In genomic region chr3:169399068-169399467, GRCh38 we compare ENCODE assay signal across 24 cellular contexts.
DNase-seq lines count a peak whose midpoint lies in the region; ATAC-seq, FAIRE-seq and TF ChIP-seq lines count a peak whose summit lies in the region.
"Had no signal": no experiment of that assay in that cellular context is flagged by ENCODE, and none has a peak within 500 bp of the region (broad histone marks: within the 10 kb centered on the region; RNA-seq: fewer than 3 reads in every experiment).

No MANE protein-coding gene starts in this region.

- CTCF ChIA-PET in GM12878 (lab: Yijun Ruan, JAX): interaction anchor here (0.7 to 0.8 kb wide), 2 partner anchors 8 to 206 kb away, joined by 3 read pairs; no protein-coding TSS in a partner anchor

- H3K9me3 ChIP-seq in Loucy (ENCODE audit: insufficient read depth, low read depth, low read length): no peaks in the 10 kb centered on the region
- no peaks in the 10 kb centered on the region for H3K9me3 ChIP-seq in OCI-LY3 (ENCODE audit: insufficient read depth, low read length)
- no peaks in the 10 kb centered on the region for H3K9me3 ChIP-seq in GM12878 (replicated peaks; ENCODE audit: control insufficient read depth, insufficient read depth, low read length)
- no peaks in the 10 kb centered on the region for H3K9me3 ChIP-seq in hepatocyte (ENCODE audit: low read depth)
- no peaks in the 10 kb centered on the region for H3K9me3 ChIP-seq in breast epithelium
- H3K9me3 ChIP-seq: A549; BE2C; BLaER1 treated with 17β-estradiol and CSF1 and Interleukin-3, amounts not matched to agents 10 nM and 100 nM; HAP-1 had no signal

- no peak for TF ChIP-seq RAD21 in GM12878 (IDR thresholded peaks at IDR 0.05; ENCODE audit: insufficient read depth, low read depth, low read length)

- FAIRE-seq in GM12878 (lab: Jason Lieb, UNC): peak; percentile 59
- FAIRE-seq: A549, GM12892, H54 had no signal

- peak; percentile 70 for ATAC-seq in GM19324 (IDR thresholded peaks at IDR 0.05; ENCODE audit: low FRiP score, unreplicated experiment)
- no peak for ATAC-seq in GM12878
- ATAC-seq: A549 had no signal

- no TSS peak for BruUV-seq in GM12878 (replicated peaks; lab: Mats Ljungman, UMichigan)

- no peak for TF ChIP-seq POLR2A in GM12878 (IDR thresholded peaks at IDR 0.05; ENCODE audit: low read depth, low read length)
- TF ChIP-seq POLR2A in breast epithelium (IDR thresholded peaks at IDR 0.05): no peak

- H3K9me2 ChIP-seq in Loucy (replicated peaks; ENCODE audit: low read depth, low read length): no peaks in the 10 kb centered on the region
- H3K9me2 ChIP-seq in hepatocyte (replicated peaks; ENCODE audit: insufficient read depth): no peaks in the 10 kb centered on the region

- POLR2A ChIA-PET in GM12878 (lab: Charles Lee): no interaction called here

- DNase-seq in GM12878 (ENCODE audit: low read depth, low spot score) (no peak), hepatocyte (ENCODE audit: low spot score) (no peak), GM19238 (ENCODE audit: insufficient read length, low spot score) (no peak), breast epithelium (ENCODE audit: low spot score in 2 of 2) (no peak)
- DNase-seq: 8988T; ACHN; AML-193; BE2C; Calu3; CD4-positive, alpha-beta T cell; CD8-positive, alpha-beta memory T cell; DMS53; DMS79 treated with DMSO at 0.1 percent for 48 hours; GF-D8; GOT3; HFFc6 had no signal

- no peaks in the 10 kb centered on the region for H3K36me3 ChIP-seq in Loucy (ENCODE audit: insufficient read depth, low read length)
- no peaks in the 10 kb centered on the region for H3K36me3 ChIP-seq in OCI-LY3 (replicated peaks; ENCODE audit: low read depth, low read length)
- H3K36me3 ChIP-seq in GM12878 (ENCODE audit: control insufficient read depth in 2 of 2, insufficient read depth in 2 of 2, low read length in 1 of 2): no peaks in the 10 kb centered on the region
- no peaks in the 10 kb centered on the region for H3K36me3 ChIP-seq in hepatocyte (replicated peaks; ENCODE audit: insufficient read depth, low read depth)
- no peaks in the 10 kb centered on the region for H3K36me3 ChIP-seq in breast epithelium
- H3K36me3 ChIP-seq: BE2C; BLaER1 treated with 17β-estradiol and CSF1 and Interleukin-3, amounts not matched to agents 10 nM and 100 nM; HAP-1 had no signal

- H3K4me1 ChIP-seq in Loucy (ENCODE audit: insufficient read depth, low read length, poor library complexity, severe bottlenecking) (peaks cover 19% of the 10 kb centered on the region), OCI-LY3 (ENCODE audit: low read length) (peaks cover 10% of the 10 kb centered on the region), GM12878 (ENCODE audit: control insufficient read depth, insufficient read depth, low read length) (no peaks in the 10 kb centered on the region), hepatocyte (ENCODE audit: insufficient read depth) (no peaks in the 10 kb centered on the region), breast epithelium (no peaks in the 10 kb centered on the region)
- H3K4me1 ChIP-seq: A549; BLaER1 treated with 17β-estradiol and CSF1 and Interleukin-3, amounts not matched to agents 10 nM and 100 nM; HAP-1 had no signal

- H3K4me2 ChIP-seq in Loucy (ENCODE audit: low read depth, low read length, poor library complexity, severe bottlenecking) (no peak overlapping the region), OCI-LY3 (ENCODE audit: low read length) (peak overlapping the region; percentile 34), GM12878 (ENCODE audit: control insufficient read depth, insufficient read depth) (no peak overlapping the region), hepatocyte (no peak overlapping the region)
- H3K4me2 ChIP-seq: A549; BLaER1 treated with 17β-estradiol and CSF1 and Interleukin-3, amounts not matched to agents 10 nM and 100 nM had no signal

- H2AFZ ChIP-seq in Loucy (ENCODE audit: low read length): peak overlapping the region; percentile 37; the same call in 1 of the 2 replicates
- H2AFZ ChIP-seq in OCI-LY3 (ENCODE audit: low read depth, low read length): 0 out of 2 replicates have a peak overlapping the region, but pooled peaks have one; percentile 17
- no peak overlapping the region for H2AFZ ChIP-seq in GM12878 (ENCODE audit: control insufficient read depth, low read depth, low read length)
- no peak overlapping the region for H2AFZ ChIP-seq in hepatocyte

- 29% methylated on average over 5 of the region's 5 CpGs for WGBS in GM12878 (ENCODE audit: insufficient coverage, insufficient replicate concordance, low lambda C conversion rate, missing lambda C conversion rate)
- WGBS in hepatocyte (ENCODE audit: low lambda C conversion rate, missing lambda C conversion rate): 86% methylated on average over 5 of the region's 5 CpGs

- H4K20me1 ChIP-seq in Loucy (ENCODE audit: insufficient read depth, low read length, poor library complexity, severe bottlenecking) (no peaks in the 10 kb centered on the region), OCI-LY3 (ENCODE audit: insufficient read depth, low read length) (no peaks in the 10 kb centered on the region), GM12878 (ENCODE audit: control insufficient read depth, insufficient read depth) (no peaks in the 10 kb centered on the region), hepatocyte (ENCODE audit: insufficient read depth, poor library complexity, severe bottlenecking) (no peaks in the 10 kb centered on the region)
- H4K20me1 ChIP-seq: BLaER1 treated with 17β-estradiol and CSF1 and Interleukin-3, amounts not matched to agents 10 nM and 100 nM had no signal

- H3K9ac ChIP-seq in Loucy (ENCODE audit: low read depth, low read length, poor library complexity, severe bottlenecking): no peak overlapping the region
- no peak overlapping the region for H3K9ac ChIP-seq in OCI-LY3 (ENCODE audit: low read length)
- no peak overlapping the region for H3K9ac ChIP-seq in GM12878 (ENCODE audit: control insufficient read depth, insufficient read depth, low read length)
- H3K9ac ChIP-seq: BLaER1 treated with 17β-estradiol and CSF1 and Interleukin-3, amounts not matched to agents 10 nM and 100 nM had no signal

- TF ChIP-seq CTCF in Loucy (conservative IDR thresholded peaks at IDR 0.05; ENCODE audit: low read length) (no peak), OCI-LY3 (IDR thresholded peaks at IDR 0.05; ENCODE audit: low read depth, low read length) (no peak), GM12878 (IDR thresholded peaks at IDR 0.05 in 2 of 3, conservative IDR thresholded peaks at IDR 0.05 in 1 of 3; ENCODE audit: control insufficient read depth in 2 of 3, extremely low read depth in 1 of 3, insufficient read depth in 1 of 3, low read depth in 3 of 3, low read length in 3 of 3) (no peak), hepatocyte (IDR thresholded peaks at IDR 0.05; ENCODE audit: poor library complexity) (no peak), breast epithelium (IDR thresholded peaks at IDR 0.05) (no peak)

- H3K4me3 ChIP-seq in Loucy (ENCODE audit: low read length, poor library complexity, severe bottlenecking): no peak overlapping the region
- 0 out of 2 replicates have a peak overlapping the region, but pooled peaks have one; percentile 7 for H3K4me3 ChIP-seq in OCI-LY3 (ENCODE audit: low read length)
- H3K4me3 ChIP-seq in GM12878: no peak overlapping the region
- no peak overlapping the region for H3K4me3 ChIP-seq in hepatocyte
- no peak overlapping the region for H3K4me3 ChIP-seq in breast epithelium
- H3K4me3 ChIP-seq: A549; BLaER1 treated with 17β-estradiol and CSF1 and Interleukin-3, amounts not matched to agents 10 nM and 100 nM; HAP-1 had no signal

- intact Hi-C loops in GM12878 (cut with micrococcal nuclease; ENCODE audit: unreplicated experiment) (no loop called here), breast epithelium (cut with DNase I; ENCODE audit: low total_unique reads) (no loop called here)

- H3K27ac ChIP-seq in OCI-LY3 (ENCODE audit: low read length) (no peak overlapping the region), GM12878 (ENCODE audit: control insufficient read depth, insufficient read depth) (no peak overlapping the region), hepatocyte (no peak overlapping the region), breast epithelium (no peak overlapping the region)
- H3K27ac ChIP-seq: A549; BLaER1 treated with 17β-estradiol and CSF1 and Interleukin-3, amounts not matched to agents 10 nM and 100 nM had no signal

- H3F3A ChIP-seq in Loucy (ENCODE audit: low read depth): no peaks in the 10 kb centered on the region

- RAD21 ChIA-PET in GM12878 (lab: Charles Lee; ENCODE audit: unreplicated experiment): no interaction called here

- TF ChIP-seq EP300 in GM12878 (IDR thresholded peaks at IDR 0.05; ENCODE audit: borderline replicate concordance in 1 of 2, control insufficient read depth in 1 of 2, low read depth in 2 of 2, low read length in 2 of 2): no peak

- no peaks in the 10 kb centered on the region for H3K27me3 ChIP-seq in Loucy (ENCODE audit: insufficient read depth, low read length, poor library complexity, severe bottlenecking)
- H3K27me3 ChIP-seq in OCI-LY3 (ENCODE audit: low read depth, low read length): no peaks in the 10 kb centered on the region
- no peaks in the 10 kb centered on the region for H3K27me3 ChIP-seq in GM12878 (replicated peaks in 1 of 2; ENCODE audit: control insufficient read depth in 2 of 2, insufficient read depth in 2 of 2, low read length in 1 of 2)
- no peaks in the 10 kb centered on the region for H3K27me3 ChIP-seq in hepatocyte
- H3K27me3 ChIP-seq in breast epithelium: no peaks in the 10 kb centered on the region
- H3K27me3 ChIP-seq: BE2C; BLaER1 treated with 17β-estradiol and CSF1 and Interleukin-3, amounts not matched to agents 10 nM and 100 nM had no signal

- H3K79me2 ChIP-seq in Loucy (ENCODE audit: insufficient read depth, low read length): no peaks in the 10 kb centered on the region
- no peaks in the 10 kb centered on the region for H3K79me2 ChIP-seq in OCI-LY3 (ENCODE audit: low read length)
- no peaks in the 10 kb centered on the region for H3K79me2 ChIP-seq in GM12878 (ENCODE audit: control insufficient read depth, insufficient read depth, low read length)
- H3K79me2 ChIP-seq in hepatocyte: no peaks in the 10 kb centered on the region

- in situ Hi-C loops in GM12878 (cut with MboI): no loop called here

- SMC1A ChIA-PET in GM12878 (lab: Charles Lee; ENCODE audit: uncharacterized antibody, unreplicated experiment): no interaction called here

TF ChIP-seq in GM12878, 131 proteins besides CTCF, POLR2A, EP300 and RAD21 (continues in another document):
- TF ChIP-seq SMARCA5 (IDR thresholded peaks at IDR 0.05): no peak

Comparison
In these comparisons a context has a peak if more than half of its experiments do, and no peak if none do; other contexts are left out.
1. H2AFZ ChIP-seq: peak in Loucy (single experiment) and OCI-LY3 (single experiment); none in GM12878 (single experiment) and hepatocyte (single experiment).